Comparison of ENCODE assay signal across 8 cellular contexts in genomic region chr2:201126308-201127127, GRCh38. TPM values are rescaled to one million over a fixed set of nuclear protein-coding genes. Genes with fewer than 3 reads are reported as not detected.
DNase-seq lines count a peak whose midpoint lies in the region; ATAC-seq and TF ChIP-seq lines count a peak whose summit lies in the region.

No MANE protein-coding gene starts in this region.

- ATAC-seq in GM19351 (IDR thresholded peaks at IDR 0.05; ENCODE audit: unreplicated experiment) (peak; percentile 27), psoas muscle (no peak), GM18519 (IDR thresholded peaks at IDR 0.05; ENCODE audit: low FRiP score, unreplicated experiment) (no peak)

- H3K27me3 ChIP-seq in OCI-LY3 (ENCODE audit: low read depth, low read length) (no peaks in the 10 kb centered on the region), psoas muscle (ENCODE audit: insufficient read depth in 3 of 3, low read length in 2 of 3) (no peaks in the 10 kb centered on the region)

- WGBS in psoas muscle, 3 donors: 11 to 13% (median 11%) methylated on average over 9 of the region's 9 CpGs

- H3K79me2 ChIP-seq in OCI-LY3 (ENCODE audit: low read length): peaks cover 100% of the 10 kb centered on the region

- H3K4me3 ChIP-seq in OCI-LY3 (ENCODE audit: low read length) (peak overlapping the region; percentile 89), psoas muscle (peak overlapping the region; percentile 100)

- intact Hi-C loops in psoas muscle (cut with DNase I): no loop called here

- DNase-seq in AG08395 (ENCODE audit: low spot score) (peak; percentile 44), epithelial cell of prostate (ENCODE audit: low read depth, low spot score) (no peak), psoas muscle (no peak), DMS153 treated with DMSO at 0.1 percent for 48 hours (lab: John Stamatoyannopoulos, UW; ENCODE audit: unreplicated experiment) (no peak), GM20000 (ENCODE audit: low spot score) (no peak)

- H3K9me3 ChIP-seq in OCI-LY3 (ENCODE audit: insufficient read depth, low read length): no peaks in the 10 kb centered on the region
- no peaks in the 10 kb centered on the region for H3K9me3 ChIP-seq in psoas muscle

- H2AFZ ChIP-seq in OCI-LY3 (ENCODE audit: low read depth, low read length): no peak overlapping the region

- no peak for TF ChIP-seq CTCF in OCI-LY3 (IDR thresholded peaks at IDR 0.05; ENCODE audit: low read depth, low read length)
- no peak for TF ChIP-seq CTCF in psoas muscle (IDR thresholded peaks at IDR 0.05)
- TF ChIP-seq CTCF in GM20000 (IDR thresholded peaks at IDR 0.05; ENCODE audit: extremely low read depth, missing control alignments): no peak

- no peaks in the 10 kb centered on the region for H4K20me1 ChIP-seq in OCI-LY3 (ENCODE audit: insufficient read depth, low read length)

- peak overlapping the region; percentile 94 for H3K4me2 ChIP-seq in OCI-LY3 (ENCODE audit: low read length)

- peaks cover 71% of the 10 kb centered on the region for H3K4me1 ChIP-seq in OCI-LY3 (ENCODE audit: low read length)
- H3K4me1 ChIP-seq in psoas muscle: peaks cover 93% of the 10 kb centered on the region

- peaks cover 39% of the 10 kb centered on the region for H3K36me3 ChIP-seq in OCI-LY3 (replicated peaks; ENCODE audit: low read depth, low read length)
- peaks cover 2 to 18% of the 10 kb centered on the region in 2 donors for H3K36me3 ChIP-seq in psoas muscle (ENCODE audit: insufficient read depth in 1 of 2, low read depth in 1 of 2)

- H3K27ac ChIP-seq in OCI-LY3 (ENCODE audit: low read length) (peak overlapping the region; percentile 96), epithelial cell of prostate (peak overlapping the region; percentile 99), psoas muscle (peak overlapping the region; percentile 100)

- H3K9ac ChIP-seq in OCI-LY3 (ENCODE audit: low read length): peak overlapping the region; percentile 95

RNA-seq across cellular contexts. Expression of gene CFLAR, which starts 10.6 kb away (rescaled TPM):
- total RNA-seq in psoas muscle: 100 to 1,000 TPM; 180 to 358 (median 346) TPM
- 100 to 1,000 TPM in 2 of 3 donors, 10 to 100 TPM in 1; 84.7 to 340 (median 239) TPM for polyA plus RNA-seq in psoas muscle

RNA-seq across cellular contexts. Expression of gene NDUFB3, which starts 54.7 kb away (rescaled TPM):
- 100 to 1,000 TPM; 188 to 271 (median 261) TPM for total RNA-seq in psoas muscle
- polyA plus RNA-seq in psoas muscle: 100 to 1,000 TPM; 200 to 255 (median 202) TPM

RNA-seq across cellular contexts. Expression of gene HYCC2, which starts 55.0 kb away (rescaled TPM):
- 1 to 10 TPM; 7.6 to 8.6 (median 8.1) TPM for total RNA-seq in psoas muscle
- 1 to 10 TPM; 1.7 to 5.2 (median 2.1) TPM for polyA plus RNA-seq in psoas muscle

RNA-seq across cellular contexts. Expression of gene CASP10, which starts 56.4 kb away (rescaled TPM):
- total RNA-seq in psoas muscle: 1 to 10 TPM; 2.3 to 3.8 (median 2.8) TPM
- polyA plus RNA-seq in psoas muscle: 1 to 10 TPM in 2 of 3 donors, under 1 TPM in 1; 0.90 to 1.3 (median 1.2) TPM
